27 cellular contexts compared by ENCODE assay signal in genomic region chr6:12020187-12020791, GRCh38. TPM values are rescaled to one million over a fixed set of nuclear protein-coding genes. Genes with fewer than 3 reads are reported as not detected.
DNase-seq lines count a peak whose midpoint lies in the region; ATAC-seq and TF ChIP-seq lines count a peak whose summit lies in the region.
"Had no signal": no experiment of that assay in that cellular context is flagged by ENCODE, and none has a peak within 500 bp of the region (broad histone marks: within the 10 kb centered on the region; RNA-seq: fewer than 3 reads in every experiment).

No MANE protein-coding gene starts in this region.

- no peak for TF ChIP-seq CTCF in osteoblast (IDR thresholded peaks at IDR 0.05; ENCODE audit: extremely low read depth, low read depth, low read length)

- no peak overlapping the region for H3K4me2 ChIP-seq in osteoblast (ENCODE audit: insufficient read depth, low read length)
- H3K4me2 ChIP-seq: A549 had no signal

- H3K36me3 ChIP-seq in CD8-positive, alpha-beta memory T cell (ENCODE audit: insufficient read depth, low read length) = no peaks in the 10 kb centered on the region
- H3K36me3 ChIP-seq in osteoblast (ENCODE audit: insufficient read depth, low read length) = peaks cover 22% of the 10 kb centered on the region
- H3K36me3 ChIP-seq: adrenal gland had no signal

- no peaks in the 10 kb centered on the region for H4K20me1 ChIP-seq in osteoblast (ENCODE audit: insufficient read depth, low read length)

- H3K27ac ChIP-seq in CD8-positive, alpha-beta memory T cell (ENCODE audit: low read depth, low read length) = no peak overlapping the region
- no peak overlapping the region for H3K27ac ChIP-seq in osteoblast (ENCODE audit: low read depth, low read length)
- H3K27ac ChIP-seq: A549, adrenal gland, RWPE1, vagina had no signal

- peak in 1 of 2 donors; percentile 23 for ATAC-seq in activated T-cell treated with anti-CD3 and anti-CD28 coated beads, Interleukin-2, amount 50 U/mL, for 72 hours (replicated peaks in 1 of 2)
- ATAC-seq in HG02759 (IDR thresholded peaks at IDR 0.05; ENCODE audit: unreplicated experiment) = no peak
- ATAC-seq: A549, left cardiac atrium had no signal

- intact Hi-C loops in activated T-helper 2 cell treated with anti-CD3 and anti-CD28 coated beads, Interferon-gamma antibody, Interleukin-2, Interleukin-4, amounts not matched to agents 10 μg/mL and 5 μg/mL and 100 μg/mL, durations not matched to agents 14 hours and 24 hours and 36 hours (cut with micrococcal nuclease) = no loop called here

- peaks cover 23% of the 10 kb centered on the region for H3K79me2 ChIP-seq in osteoblast (ENCODE audit: insufficient read depth, low read length)

- H3K27me3 ChIP-seq in CD8-positive, alpha-beta memory T cell (ENCODE audit: insufficient read depth, low read length, poor library complexity, severe bottlenecking) = no peaks in the 10 kb centered on the region
- H3K27me3 ChIP-seq in osteoblast (ENCODE audit: insufficient read depth, low read length) = no peaks in the 10 kb centered on the region
- H3K27me3 ChIP-seq: adrenal gland, vagina had no signal

- H3K9me3 ChIP-seq in CD8-positive, alpha-beta memory T cell (ENCODE audit: low read length) = no peaks in the 10 kb centered on the region
- H3K9me3 ChIP-seq in osteoblast (ENCODE audit: low read depth, low read length) = no peaks in the 10 kb centered on the region
- H3K9me3 ChIP-seq: A549, adrenal gland, Caco-2, vagina had no signal

- peak overlapping the region; percentile 68 for H3K27ac Mint-ChIP-seq in activated T-cell treated with anti-CD3 and anti-CD28 coated beads, Interleukin-2, amount 50 U/mL, for 72 hours
- H3K27ac Mint-ChIP-seq in CD8-positive, alpha-beta memory T cell = peak overlapping the region in 5 of 8 donors; percentile 4 to 92 (median 47)
- H3K27ac Mint-ChIP-seq in activated T-helper 2 cell treated with anti-CD3 and anti-CD28 coated beads, Interferon-gamma antibody, Interleukin-2, Interleukin-4, amounts not matched to agents 10 μg/mL and 5 μg/mL and 100 μg/mL, durations not matched to agents 14 hours and 24 hours and 36 hours = peak overlapping the region; percentile 12
- H3K27ac Mint-ChIP-seq: B cell had no signal

- POLR2A ChIA-PET in CD8-positive, alpha-beta memory T cell (lab: Charles Lee) = no interaction called here

- peak overlapping the region in 1 of 2 donors; percentile 33 for H3K4me3 Mint-ChIP-seq in activated T-cell treated with anti-CD3 and anti-CD28 coated beads, Interleukin-2, amount 50 U/mL, for 72 hours
- no peak overlapping the region for H3K4me3 Mint-ChIP-seq in CD8-positive, alpha-beta memory T cell
- H3K4me3 Mint-ChIP-seq in activated T-helper 2 cell treated with anti-CD3 and anti-CD28 coated beads, Interferon-gamma antibody, Interleukin-2, Interleukin-4, amounts not matched to agents 10 μg/mL and 5 μg/mL and 100 μg/mL, durations not matched to agents 14 hours and 24 hours and 36 hours (ENCODE audit: low read depth) = no peak overlapping the region
- H3K4me3 Mint-ChIP-seq: B cell had no signal

- no peak overlapping the region for H3K4me3 ChIP-seq in CD8-positive, alpha-beta memory T cell (ENCODE audit: low read length)
- H3K4me3 ChIP-seq in osteoblast (ENCODE audit: insufficient read depth, low read length) = no peak overlapping the region
- H3K4me3 ChIP-seq: A549, adrenal gland, skin epidermis, vagina had no signal

- peaks cover 72% of the 10 kb centered on the region for H3K4me1 Mint-ChIP-seq in activated T-cell treated with anti-CD3 and anti-CD28 coated beads, Interleukin-2, amount 50 U/mL, for 72 hours (ENCODE audit: low read depth)
- peaks cover 20 to 58% (median 50%) of the 10 kb centered on the region in 3 donors for H3K4me1 Mint-ChIP-seq in CD8-positive, alpha-beta memory T cell
- peaks cover 55% of the 10 kb centered on the region for H3K4me1 Mint-ChIP-seq in activated T-helper 2 cell treated with anti-CD3 and anti-CD28 coated beads, Interferon-gamma antibody, Interleukin-2, Interleukin-4, amounts not matched to agents 10 μg/mL and 5 μg/mL and 100 μg/mL, durations not matched to agents 14 hours and 24 hours and 36 hours (ENCODE audit: low read depth)

- no peaks in the 10 kb centered on the region for H3K9me3 Mint-ChIP-seq in activated T-cell treated with anti-CD3 and anti-CD28 coated beads, Interleukin-2, amount 50 U/mL, for 72 hours
- no peaks in the 10 kb centered on the region for H3K9me3 Mint-ChIP-seq in CD8-positive, alpha-beta memory T cell
- H3K9me3 Mint-ChIP-seq in activated T-helper 2 cell treated with anti-CD3 and anti-CD28 coated beads, Interferon-gamma antibody, Interleukin-2, Interleukin-4, amounts not matched to agents 10 μg/mL and 5 μg/mL and 100 μg/mL, durations not matched to agents 14 hours and 24 hours and 36 hours = peaks cover 6% of the 10 kb centered on the region

- H3K27me3 Mint-ChIP-seq in activated T-cell treated with anti-CD3 and anti-CD28 coated beads, Interleukin-2, amount 50 U/mL, for 72 hours (ENCODE audit: low read depth) = no peaks in the 10 kb centered on the region
- no peaks in the 10 kb centered on the region for H3K27me3 Mint-ChIP-seq in CD8-positive, alpha-beta memory T cell
- H3K27me3 Mint-ChIP-seq in activated T-helper 2 cell treated with anti-CD3 and anti-CD28 coated beads, Interferon-gamma antibody, Interleukin-2, Interleukin-4, amounts not matched to agents 10 μg/mL and 5 μg/mL and 100 μg/mL, durations not matched to agents 14 hours and 24 hours and 36 hours (ENCODE audit: low read depth) = no peaks in the 10 kb centered on the region
- H3K27me3 Mint-ChIP-seq: B cell had no signal

- H2AFZ ChIP-seq in osteoblast (ENCODE audit: low read length) = no peak overlapping the region

- DNase-seq in activated T-cell treated with anti-CD3 and anti-CD28 coated beads, Interleukin-2, amount 50 U/mL, for 72 hours = no peak
- DNase-seq in activated T-cell treated with anti-CD3 and anti-CD28 coated beads, Interleukin-2, amount 50 U/mL, for 48 hours = no peak
- DNase-seq in CD8-positive, alpha-beta memory T cell = no peak
- no peak for DNase-seq in activated T-helper 2 cell treated with anti-CD3 and anti-CD28 coated beads, Interferon-gamma antibody, Interleukin-2, Interleukin-4, amounts not matched to agents 10 μg/mL and 5 μg/mL and 100 μg/mL, durations not matched to agents 14 hours and 24 hours and 36 hours (ENCODE audit: low spot score)
- DNase-seq in osteoblast (ENCODE audit: insufficient read length, low spot score, missing footprints) (peak; percentile 30), NCI-H1694 treated with DMSO at 0.1 percent for 48 hours (lab: John Stamatoyannopoulos, UW) (no peak), UCSD-AML1 (lab: John Stamatoyannopoulos, UW; ENCODE audit: unreplicated experiment) (no peak)
- DNase-seq: activated T-cell treated with anti-CD3 and anti-CD28 coated beads, Interleukin-2, amount 50 U/mL, for 1 hour; adrenal gland; Caco-2; DND-41; effector memory CD4-positive, alpha-beta T cell; foreskin fibroblast; left cardiac atrium; mammary epithelial cell; NCI-H187; NCI-H2227 treated with DMSO at 0.1 percent for 48 hours; NCI-H82; nucleus accumbens; stimulated activated CD4-positive, alpha-beta T cell treated with anti-CD3 and anti-CD28 coated beads, Interleukin-1b, Interleukin-23, amount 100 ng/mL, for 48 hours; T-helper 9 cell had no signal

- peaks cover 40% of the 10 kb centered on the region for H3K4me1 ChIP-seq in CD8-positive, alpha-beta memory T cell (ENCODE audit: insufficient read depth, low read length)
- peaks cover 9% of the 10 kb centered on the region for H3K4me1 ChIP-seq in osteoblast (ENCODE audit: insufficient read depth, low read length)
- H3K4me1 ChIP-seq: A549, adrenal gland had no signal

- CTCF ChIA-PET in CD8-positive, alpha-beta memory T cell (lab: Charles Lee) = no interaction called here

- peaks cover 28 to 63% of the 10 kb centered on the region in 2 donors for H3K36me3 Mint-ChIP-seq in activated T-cell treated with anti-CD3 and anti-CD28 coated beads, Interleukin-2, amount 50 U/mL, for 72 hours (ENCODE audit: insufficient read depth in 2 of 2)
- H3K36me3 Mint-ChIP-seq in CD8-positive, alpha-beta memory T cell = peaks cover 19 to 37% (median 27%) of the 10 kb centered on the region in 3 donors
- H3K36me3 Mint-ChIP-seq in activated T-helper 2 cell treated with anti-CD3 and anti-CD28 coated beads, Interferon-gamma antibody, Interleukin-2, Interleukin-4, amounts not matched to agents 10 μg/mL and 5 μg/mL and 100 μg/mL, durations not matched to agents 14 hours and 24 hours and 36 hours (ENCODE audit: low read depth) = peaks cover 86% of the 10 kb centered on the region

RNA-seq across cellular contexts. Expression of gene HIVEP1, which starts 8.2 kb away (rescaled TPM):
- total RNA-seq in activated T-cell treated with anti-CD3 and anti-CD28 coated beads, Interleukin-2, amount 50 U/mL, for 72 hours = 10 to 100 TPM; 70.1 to 77.0 TPM
- 10 to 100 TPM; 33.5 to 37.1 TPM for total RNA-seq in CD8-positive, alpha-beta memory T cell
- 2.8 TPM for polyA plus RNA-seq in CD8-positive, alpha-beta memory T cell
- 63.8 TPM in 2 replicates for total RNA-seq in activated T-helper 2 cell treated with anti-CD3 and anti-CD28 coated beads, Interferon-gamma antibody, Interleukin-2, Interleukin-4, amounts not matched to agents 10 μg/mL and 5 μg/mL and 100 μg/mL, durations not matched to agents 14 hours and 24 hours and 36 hours
- 18.8 and 21.2 TPM in 2 replicates for total RNA-seq in osteoblast

Comparison
In these comparisons a context has a peak if more than half of its experiments do, and no peak if none do; other contexts are left out.
1. H3K27ac Mint-ChIP-seq: peak in every context shown above with its lines; median percentile 68 in activated T-cell treated with anti-CD3 and anti-CD28 coated beads, Interleukin-2, amount 50 U/mL, for 72 hours; 47 in CD8-positive, alpha-beta memory T cell; 12 in activated T-helper 2 cell treated with anti-CD3 and anti-CD28 coated beads, Interferon-gamma antibody, Interleukin-2, Interleukin-4, amounts not matched to agents 10 μg/mL and 5 μg/mL and 100 μg/mL, durations not matched to agents 14 hours and 24 hours and 36 hours.